ENCODE assay signal across 1 cellular context in the genomic region with DNA sequence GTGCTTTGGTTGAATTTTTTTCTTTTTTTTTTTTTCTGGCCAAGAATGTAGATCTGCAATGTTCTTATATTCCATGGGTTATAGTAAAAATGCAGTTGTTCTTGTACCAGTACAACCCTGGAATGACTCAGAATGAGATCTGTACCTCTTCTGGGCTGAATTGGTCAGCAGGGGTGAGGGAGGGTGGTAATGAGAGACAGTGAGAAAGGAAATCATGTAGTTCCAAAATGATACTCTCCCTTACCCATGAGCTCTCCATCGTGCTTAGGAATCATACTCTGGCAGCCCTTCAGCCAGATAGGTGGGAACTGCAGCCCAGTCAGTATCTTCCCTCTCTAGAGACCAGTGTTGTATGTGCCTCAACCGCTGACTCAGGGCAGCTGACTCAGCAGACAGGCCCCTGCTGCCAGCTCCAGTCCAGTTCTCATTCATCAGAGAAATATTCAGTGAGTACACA.
TF ChIP-seq lines count a peak whose summit lies in the region.

No MANE protein-coding gene starts in this region.

TF ChIP-seq in HEK293, 187 proteins besides CTCF, POLR2A, EP300 and RAD21 (continued from another document):
- TF ChIP-seq, protein P1, sequence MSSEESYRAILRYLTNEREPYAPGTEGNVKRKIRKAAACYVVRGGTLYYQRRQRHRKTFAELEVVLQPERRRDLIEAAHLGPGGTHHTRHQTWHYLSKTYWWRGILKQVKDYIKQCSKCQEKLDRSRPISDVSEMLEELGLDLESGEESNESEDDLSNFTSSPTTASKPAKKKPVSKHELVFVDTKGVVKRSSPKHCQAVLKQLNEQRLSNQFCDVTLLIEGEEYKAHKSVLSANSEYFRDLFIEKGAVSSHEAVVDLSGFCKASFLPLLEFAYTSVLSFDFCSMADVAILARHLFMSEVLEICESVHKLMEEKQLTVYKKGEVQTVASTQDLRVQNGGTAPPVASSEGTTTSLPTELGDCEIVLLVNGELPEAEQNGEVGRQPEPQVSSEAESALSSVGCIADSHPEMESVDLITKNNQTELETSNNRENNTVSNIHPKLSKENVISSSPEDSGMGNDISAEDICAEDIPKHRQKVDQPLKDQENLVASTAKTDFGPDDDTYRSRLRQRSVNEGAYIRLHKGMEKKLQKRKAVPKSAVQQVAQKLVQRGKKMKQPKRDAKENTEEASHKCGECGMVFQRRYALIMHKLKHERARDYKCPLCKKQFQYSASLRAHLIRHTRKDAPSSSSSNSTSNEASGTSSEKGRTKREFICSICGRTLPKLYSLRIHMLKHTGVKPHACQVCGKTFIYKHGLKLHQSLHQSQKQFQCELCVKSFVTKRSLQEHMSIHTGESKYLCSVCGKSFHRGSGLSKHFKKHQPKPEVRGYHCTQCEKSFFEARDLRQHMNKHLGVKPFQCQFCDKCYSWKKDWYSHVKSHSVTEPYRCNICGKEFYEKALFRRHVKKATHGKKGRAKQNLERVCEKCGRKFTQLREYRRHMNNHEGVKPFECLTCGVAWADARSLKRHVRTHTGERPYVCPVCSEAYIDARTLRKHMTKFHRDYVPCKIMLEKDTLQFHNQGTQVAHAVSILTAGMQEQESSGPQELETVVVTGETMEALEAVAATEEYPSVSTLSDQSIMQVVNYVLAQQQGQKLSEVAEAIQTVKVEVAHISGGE (tag by site-specific recombination; conservative IDR thresholded peaks at IDR 0.05; ENCODE audit: low read depth): no peak
- TF ChIP-seq ZFP41 (tag by site-specific recombination; IDR thresholded peaks at IDR 0.05; ENCODE audit: borderline replicate concordance): no peak
- no peak for TF ChIP-seq ZNF140 (tag by site-specific recombination; IDR thresholded peaks at IDR 0.05)
- TF ChIP-seq, protein P2, sequence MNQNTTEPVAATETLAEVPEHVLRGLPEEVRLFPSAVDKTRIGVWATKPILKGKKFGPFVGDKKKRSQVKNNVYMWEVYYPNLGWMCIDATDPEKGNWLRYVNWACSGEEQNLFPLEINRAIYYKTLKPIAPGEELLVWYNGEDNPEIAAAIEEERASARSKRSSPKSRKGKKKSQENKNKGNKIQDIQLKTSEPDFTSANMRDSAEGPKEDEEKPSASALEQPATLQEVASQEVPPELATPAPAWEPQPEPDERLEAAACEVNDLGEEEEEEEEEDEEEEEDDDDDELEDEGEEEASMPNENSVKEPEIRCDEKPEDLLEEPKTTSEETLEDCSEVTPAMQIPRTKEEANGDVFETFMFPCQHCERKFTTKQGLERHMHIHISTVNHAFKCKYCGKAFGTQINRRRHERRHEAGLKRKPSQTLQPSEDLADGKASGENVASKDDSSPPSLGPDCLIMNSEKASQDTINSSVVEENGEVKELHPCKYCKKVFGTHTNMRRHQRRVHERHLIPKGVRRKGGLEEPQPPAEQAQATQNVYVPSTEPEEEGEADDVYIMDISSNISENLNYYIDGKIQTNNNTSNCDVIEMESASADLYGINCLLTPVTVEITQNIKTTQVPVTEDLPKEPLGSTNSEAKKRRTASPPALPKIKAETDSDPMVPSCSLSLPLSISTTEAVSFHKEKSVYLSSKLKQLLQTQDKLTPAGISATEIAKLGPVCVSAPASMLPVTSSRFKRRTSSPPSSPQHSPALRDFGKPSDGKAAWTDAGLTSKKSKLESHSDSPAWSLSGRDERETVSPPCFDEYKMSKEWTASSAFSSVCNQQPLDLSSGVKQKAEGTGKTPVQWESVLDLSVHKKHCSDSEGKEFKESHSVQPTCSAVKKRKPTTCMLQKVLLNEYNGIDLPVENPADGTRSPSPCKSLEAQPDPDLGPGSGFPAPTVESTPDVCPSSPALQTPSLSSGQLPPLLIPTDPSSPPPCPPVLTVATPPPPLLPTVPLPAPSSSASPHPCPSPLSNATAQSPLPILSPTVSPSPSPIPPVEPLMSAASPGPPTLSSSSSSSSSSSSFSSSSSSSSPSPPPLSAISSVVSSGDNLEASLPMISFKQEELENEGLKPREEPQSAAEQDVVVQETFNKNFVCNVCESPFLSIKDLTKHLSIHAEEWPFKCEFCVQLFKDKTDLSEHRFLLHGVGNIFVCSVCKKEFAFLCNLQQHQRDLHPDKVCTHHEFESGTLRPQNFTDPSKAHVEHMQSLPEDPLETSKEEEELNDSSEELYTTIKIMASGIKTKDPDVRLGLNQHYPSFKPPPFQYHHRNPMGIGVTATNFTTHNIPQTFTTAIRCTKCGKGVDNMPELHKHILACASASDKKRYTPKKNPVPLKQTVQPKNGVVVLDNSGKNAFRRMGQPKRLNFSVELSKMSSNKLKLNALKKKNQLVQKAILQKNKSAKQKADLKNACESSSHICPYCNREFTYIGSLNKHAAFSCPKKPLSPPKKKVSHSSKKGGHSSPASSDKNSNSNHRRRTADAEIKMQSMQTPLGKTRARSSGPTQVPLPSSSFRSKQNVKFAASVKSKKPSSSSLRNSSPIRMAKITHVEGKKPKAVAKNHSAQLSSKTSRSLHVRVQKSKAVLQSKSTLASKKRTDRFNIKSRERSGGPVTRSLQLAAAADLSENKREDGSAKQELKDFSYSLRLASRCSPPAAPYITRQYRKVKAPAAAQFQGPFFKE (tag by site-specific recombination; IDR thresholded peaks at IDR 0.05; ENCODE audit: borderline replicate concordance): no peak
- TF ChIP-seq REPIN1 (tag by site-specific recombination; IDR thresholded peaks at IDR 0.05; ENCODE audit: low read depth): no peak
- 0 out of 2 replicates have a peak, but pooled peaks have one; percentile 16 for TF ChIP-seq ZNF629 (tag by site-specific recombination; IDR thresholded peaks at IDR 0.05)
- no peak for TF ChIP-seq ZNF324 (tag by site-specific recombination; IDR thresholded peaks at IDR 0.05)
- no peak for TF ChIP-seq ZNF146 (tag by site-specific recombination; IDR thresholded peaks at IDR 0.05)
- no peak for TF ChIP-seq ZNF423 (tag by site-specific recombination; IDR thresholded peaks at IDR 0.05)
- TF ChIP-seq KLF9 (tag by site-specific recombination; IDR thresholded peaks at IDR 0.05; ENCODE audit: low read depth): no peak
- TF ChIP-seq, protein P3, sequence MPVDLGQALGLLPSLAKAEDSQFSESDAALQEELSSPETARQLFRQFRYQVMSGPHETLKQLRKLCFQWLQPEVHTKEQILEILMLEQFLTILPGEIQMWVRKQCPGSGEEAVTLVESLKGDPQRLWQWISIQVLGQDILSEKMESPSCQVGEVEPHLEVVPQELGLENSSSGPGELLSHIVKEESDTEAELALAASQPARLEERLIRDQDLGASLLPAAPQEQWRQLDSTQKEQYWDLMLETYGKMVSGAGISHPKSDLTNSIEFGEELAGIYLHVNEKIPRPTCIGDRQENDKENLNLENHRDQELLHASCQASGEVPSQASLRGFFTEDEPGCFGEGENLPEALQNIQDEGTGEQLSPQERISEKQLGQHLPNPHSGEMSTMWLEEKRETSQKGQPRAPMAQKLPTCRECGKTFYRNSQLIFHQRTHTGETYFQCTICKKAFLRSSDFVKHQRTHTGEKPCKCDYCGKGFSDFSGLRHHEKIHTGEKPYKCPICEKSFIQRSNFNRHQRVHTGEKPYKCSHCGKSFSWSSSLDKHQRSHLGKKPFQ (tag by site-specific recombination; IDR thresholded peaks at IDR 0.05): peak; percentile 55
- TF ChIP-seq ZNF174 (tag by site-specific recombination; IDR thresholded peaks at IDR 0.05): no peak
- no peak for TF ChIP-seq ZNF404 (tag by site-specific recombination; IDR thresholded peaks at IDR 0.05)
- TF ChIP-seq, protein P4, sequence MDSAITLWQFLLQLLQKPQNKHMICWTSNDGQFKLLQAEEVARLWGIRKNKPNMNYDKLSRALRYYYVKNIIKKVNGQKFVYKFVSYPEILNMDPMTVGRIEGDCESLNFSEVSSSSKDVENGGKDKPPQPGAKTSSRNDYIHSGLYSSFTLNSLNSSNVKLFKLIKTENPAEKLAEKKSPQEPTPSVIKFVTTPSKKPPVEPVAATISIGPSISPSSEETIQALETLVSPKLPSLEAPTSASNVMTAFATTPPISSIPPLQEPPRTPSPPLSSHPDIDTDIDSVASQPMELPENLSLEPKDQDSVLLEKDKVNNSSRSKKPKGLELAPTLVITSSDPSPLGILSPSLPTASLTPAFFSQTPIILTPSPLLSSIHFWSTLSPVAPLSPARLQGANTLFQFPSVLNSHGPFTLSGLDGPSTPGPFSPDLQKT (IDR thresholded peaks at IDR 0.05; ENCODE audit: borderline replicate concordance, low read depth, low read length): no peak
- peak; percentile 65 for TF ChIP-seq ZBTB48 (tag by site-specific recombination; IDR thresholded peaks at IDR 0.05)
- no peak for TF ChIP-seq ZNF610 (tag by site-specific recombination; IDR thresholded peaks at IDR 0.05; ENCODE audit: borderline replicate concordance)
- TF ChIP-seq, protein P5, sequence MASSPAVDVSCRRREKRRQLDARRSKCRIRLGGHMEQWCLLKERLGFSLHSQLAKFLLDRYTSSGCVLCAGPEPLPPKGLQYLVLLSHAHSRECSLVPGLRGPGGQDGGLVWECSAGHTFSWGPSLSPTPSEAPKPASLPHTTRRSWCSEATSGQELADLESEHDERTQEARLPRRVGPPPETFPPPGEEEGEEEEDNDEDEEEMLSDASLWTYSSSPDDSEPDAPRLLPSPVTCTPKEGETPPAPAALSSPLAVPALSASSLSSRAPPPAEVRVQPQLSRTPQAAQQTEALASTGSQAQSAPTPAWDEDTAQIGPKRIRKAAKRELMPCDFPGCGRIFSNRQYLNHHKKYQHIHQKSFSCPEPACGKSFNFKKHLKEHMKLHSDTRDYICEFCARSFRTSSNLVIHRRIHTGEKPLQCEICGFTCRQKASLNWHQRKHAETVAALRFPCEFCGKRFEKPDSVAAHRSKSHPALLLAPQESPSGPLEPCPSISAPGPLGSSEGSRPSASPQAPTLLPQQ (tag by site-specific recombination; IDR thresholded peaks at IDR 0.05): no peak
- TF ChIP-seq, protein P6, sequence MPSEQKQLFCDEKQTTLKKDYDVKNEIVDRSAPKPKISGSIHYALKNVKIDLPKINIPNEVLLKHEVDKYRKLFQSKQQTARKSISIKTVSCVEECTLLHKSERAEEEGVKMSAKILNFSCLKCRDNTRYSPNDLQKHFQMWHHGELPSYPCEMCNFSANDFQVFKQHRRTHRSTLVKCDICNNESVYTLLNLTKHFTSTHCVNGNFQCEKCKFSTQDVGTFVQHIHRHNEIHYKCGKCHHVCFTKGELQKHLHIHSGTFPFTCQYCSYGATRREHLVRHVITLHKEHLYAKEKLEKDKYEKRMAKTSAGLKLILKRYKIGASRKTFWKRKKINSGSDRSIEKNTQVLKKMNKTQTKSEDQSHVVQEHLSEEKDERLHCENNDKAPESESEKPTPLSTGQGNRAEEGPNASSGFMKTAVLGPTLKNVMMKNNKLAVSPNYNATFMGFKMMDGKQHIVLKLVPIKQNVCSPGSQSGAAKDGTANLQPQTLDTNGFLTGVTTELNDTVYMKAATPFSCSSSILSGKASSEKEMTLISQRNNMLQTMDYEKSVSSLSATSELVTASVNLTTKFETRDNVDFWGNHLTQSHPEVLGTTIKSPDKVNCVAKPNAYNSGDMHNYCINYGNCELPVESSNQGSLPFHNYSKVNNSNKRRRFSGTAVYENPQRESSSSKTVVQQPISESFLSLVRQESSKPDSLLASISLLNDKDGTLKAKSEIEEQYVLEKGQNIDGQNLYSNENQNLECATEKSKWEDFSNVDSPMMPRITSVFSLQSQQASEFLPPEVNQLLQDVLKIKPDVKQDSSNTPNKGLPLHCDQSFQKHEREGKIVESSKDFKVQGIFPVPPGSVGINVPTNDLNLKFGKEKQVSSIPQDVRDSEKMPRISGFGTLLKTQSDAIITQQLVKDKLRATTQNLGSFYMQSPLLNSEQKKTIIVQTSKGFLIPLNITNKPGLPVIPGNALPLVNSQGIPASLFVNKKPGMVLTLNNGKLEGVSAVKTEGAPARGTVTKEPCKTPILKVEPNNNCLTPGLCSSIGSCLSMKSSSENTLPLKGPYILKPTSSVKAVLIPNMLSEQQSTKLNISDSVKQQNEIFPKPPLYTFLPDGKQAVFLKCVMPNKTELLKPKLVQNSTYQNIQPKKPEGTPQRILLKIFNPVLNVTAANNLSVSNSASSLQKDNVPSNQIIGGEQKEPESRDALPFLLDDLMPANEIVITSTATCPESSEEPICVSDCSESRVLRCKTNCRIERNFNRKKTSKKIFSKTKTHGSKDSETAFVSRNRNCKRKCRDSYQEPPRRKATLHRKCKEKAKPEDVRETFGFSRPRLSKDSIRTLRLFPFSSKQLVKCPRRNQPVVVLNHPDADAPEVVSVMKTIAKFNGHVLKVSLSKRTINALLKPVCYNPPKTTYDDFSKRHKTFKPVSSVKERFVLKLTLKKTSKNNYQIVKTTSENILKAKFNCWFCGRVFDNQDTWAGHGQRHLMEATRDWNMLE (tag by site-specific recombination; conservative IDR thresholded peaks at IDR 0.05; ENCODE audit: low read depth): no peak
- TF ChIP-seq ZNF16 (tag by site-specific recombination; IDR thresholded peaks at IDR 0.05; ENCODE audit: low read depth): no peak
TF ChIP-seq in HEK293: peak in this region for 5.
